Comparison of ENCODE assay signal across 27 cellular contexts in genomic region chr6:115706981-115707380, GRCh38.
"Had no signal": no experiment of that assay in that cellular context is flagged by ENCODE, and none has a peak within 500 bp of the region (broad histone marks: within the 10 kb centered on the region; RNA-seq: fewer than 3 reads in every experiment).

No MANE protein-coding gene starts in this region.

- H3K27ac Mint-ChIP-seq: activated B cell treated with CpG ODN at 0.5 μM for 24 hours; activated CD8-positive, alpha-beta T cell treated with anti-CD3 and anti-CD28 coated beads for 36 hours; activated naive CD8-positive, alpha-beta T cell; activated T-helper 17 cell treated with anti-CD3 and anti-CD28 coated beads, Interleukin-2, amount 50 U/mL, for 72 hours; T-cell; T-helper 1 cell treated with Interleukin-12 subunit alpha and Interleukin-12 subunit beta and Interleukin-4 antibody, amounts not matched to agents 30 μg/mL and 1 μg/mL, for 36 hours had no signal

- H3K4me1 Mint-ChIP-seq: activated B cell treated with CpG ODN at 0.5 μM for 24 hours; activated T-helper 17 cell treated with anti-CD3 and anti-CD28 coated beads, Interleukin-2, amount 50 U/mL, for 72 hours; T-cell had no signal

- ATAC-seq: activated CD4-positive, CD25-positive, alpha-beta regulatory T cell treated with anti-CD3 and anti-CD28 coated beads, Interleukin-2, amount 50 U/mL, for 24 hours; activated CD8-positive, alpha-beta T cell treated with anti-CD3 and anti-CD28 coated beads for 36 hours; activated T-cell treated with anti-CD3 and anti-CD28 coated beads, Interleukin-2, amount 50 U/mL, for 4 hours; activated T-helper 17 cell treated with anti-CD3 and anti-CD28 coated beads, Interleukin-2, amount 50 U/mL, for 72 hours; gastroesophageal sphincter; heart right ventricle; T-cell had no signal

- H3K9me3 ChIP-seq: colonic mucosa had no signal

- H3K4me3 ChIP-seq: colonic mucosa, esophagus squamous epithelium, gastroesophageal sphincter, heart right ventricle had no signal

- DNase-seq: activated B cell treated with CpG ODN at 0.5 μM for 24 hours; activated CD4-positive, alpha-beta T cell treated with anti-CD3 and anti-CD28 coated beads for 48 hours; activated CD4-positive, alpha-beta T cell treated with anti-CD3 and anti-CD28 coated beads, Interleukin-2, amount 50 U/mL, for 1 hour; activated CD4-positive, alpha-beta T cell treated with anti-CD3 and anti-CD28 coated beads, Interleukin-2, amount 50 U/mL, for 48 hours; activated CD8-positive, alpha-beta memory T cell treated with anti-CD3 and anti-CD28 coated beads for 24 hours; activated CD8-positive, alpha-beta T cell treated with anti-CD3 and anti-CD28 coated beads for 36 hours; activated effector memory CD4-positive, alpha-beta T cell treated with Interleukin-2 at 50 U/mL for 16 hours; activated gamma-delta T cell treated with Interleukin-2 at 50 U/mL for 16 hours; activated naive CD4-positive, alpha-beta T cell treated with anti-CD3 and anti-CD28 coated beads, Interleukin-2, amount 50 U/mL, for 16 hours; activated naive CD4-positive, alpha-beta T cell treated with Interleukin-2 at 50 U/mL for 16 hours; activated T-cell treated with anti-CD3 and anti-CD28 coated beads, Interleukin-2, amount 50 U/mL, for 4 hours; amniotic stem cell; anterior cingulate cortex; brain microvascular endothelial cell; colonic mucosa; effector CD8-positive, alpha-beta T cell; esophagus squamous epithelium; foreskin melanocyte; heart right ventricle; T-cell; T1000 had no signal

- H3K36me3 Mint-ChIP-seq: activated naive CD8-positive, alpha-beta T cell; T-cell had no signal

- H3K36me3 ChIP-seq: brain microvascular endothelial cell, colonic mucosa, esophagus squamous epithelium, gastroesophageal sphincter, heart right ventricle had no signal

- H3K4me3 Mint-ChIP-seq: activated B cell treated with CpG ODN at 0.5 μM for 24 hours; activated CD8-positive, alpha-beta T cell treated with anti-CD3 and anti-CD28 coated beads for 36 hours; activated naive CD8-positive, alpha-beta T cell; activated T-cell treated with anti-CD3 and anti-CD28 coated beads, Interleukin-2, amount 50 U/mL, for 4 hours; activated T-helper 17 cell treated with anti-CD3 and anti-CD28 coated beads, Interleukin-2, amount 50 U/mL, for 72 hours; T-cell; T-helper 1 cell treated with Interleukin-12 subunit alpha and Interleukin-12 subunit beta and Interleukin-4 antibody, amounts not matched to agents 30 μg/mL and 1 μg/mL, for 36 hours had no signal

- H3K27ac ChIP-seq: brain microvascular endothelial cell, colonic mucosa, epithelial cell of prostate, esophagus squamous epithelium, gastroesophageal sphincter, heart right ventricle had no signal

- H3K27me3 Mint-ChIP-seq: activated B cell treated with CpG ODN at 0.5 μM for 24 hours; activated CD8-positive, alpha-beta T cell treated with anti-CD3 and anti-CD28 coated beads for 36 hours; activated T-helper 17 cell treated with anti-CD3 and anti-CD28 coated beads, Interleukin-2, amount 50 U/mL, for 72 hours; T-cell had no signal

- H3K27me3 ChIP-seq: brain microvascular endothelial cell, colonic mucosa, esophagus squamous epithelium, gastroesophageal sphincter, heart right ventricle had no signal

- H3K4me1 ChIP-seq: colonic mucosa, esophagus squamous epithelium, gastroesophageal sphincter, heart right ventricle had no signal
